21 cellular contexts compared by ENCODE assay signal in genomic region chr7:55468495-55468894, GRCh38.
DNase-seq lines count a peak whose midpoint lies in the region; ATAC-seq and TF ChIP-seq lines count a peak whose summit lies in the region.
"Had no signal": no experiment of that assay in that cellular context is flagged by ENCODE, and none has a peak within 500 bp of the region (broad histone marks: within the 10 kb centered on the region; RNA-seq: fewer than 3 reads in every experiment).

No MANE protein-coding gene starts in this region.

- no peaks in the 10 kb centered on the region for H4K20me1 ChIP-seq in KMS-11 (ENCODE audit: insufficient read depth)

- H3K4me1 Mint-ChIP-seq in activated T-cell treated with anti-CD3 and anti-CD28 coated beads, Interleukin-2, amount 50 U/mL, for 24 hours (ENCODE audit: low read depth) = peaks cover 63% of the 10 kb centered on the region
- peaks cover 39% of the 10 kb centered on the region for H3K4me1 Mint-ChIP-seq in activated naive CD8-positive, alpha-beta T cell treated with anti-CD3 and anti-CD28 coated beads for 36 hours
- peaks cover 12 to 13% of the 10 kb centered on the region in 2 donors for H3K4me1 Mint-ChIP-seq in stimulated activated naive B cell treated with anti-CD40 and anti-IgM and Interleukin-4, amounts not matched to agents 10 μg/mL and 1 μg/mL and 100 μg/mL, for 72 hours
- H3K4me1 Mint-ChIP-seq: GM23338 had no signal

- H3K4me3 ChIP-seq in KMS-11 (IDR thresholded peaks at IDR 0.05; ENCODE audit: insufficient read depth, low read depth, low read length) (no peak overlapping the region), HAP-1 (no peak overlapping the region)
- H3K4me3 ChIP-seq: gastrocnemius medialis, GM23338, right atrium auricular region, vagina had no signal

- peak overlapping the region; percentile 67 for H3K4me2 ChIP-seq in KMS-11
- H3K4me2 ChIP-seq: GM23338 had no signal

- H3K27me3 Mint-ChIP-seq in activated T-cell treated with anti-CD3 and anti-CD28 coated beads, Interleukin-2, amount 50 U/mL, for 24 hours = no peaks in the 10 kb centered on the region
- no peaks in the 10 kb centered on the region for H3K27me3 Mint-ChIP-seq in activated naive CD8-positive, alpha-beta T cell treated with anti-CD3 and anti-CD28 coated beads for 36 hours
- no peaks in the 10 kb centered on the region for H3K27me3 Mint-ChIP-seq in stimulated activated naive B cell treated with anti-CD40 and anti-IgM and Interleukin-4, amounts not matched to agents 10 μg/mL and 1 μg/mL and 100 μg/mL, for 72 hours

- ATAC-seq in stimulated activated naive B cell treated with anti-CD40 and anti-IgM and Interleukin-4, amounts not matched to agents 10 μg/mL and 1 μg/mL and 100 μg/mL, for 72 hours (replicated peaks) = no peak
- no peak for ATAC-seq in GM21717 (IDR thresholded peaks at IDR 0.05; ENCODE audit: unreplicated experiment)
- ATAC-seq: gastrocnemius medialis, GM23338, HepG2 had no signal

- H3K9me3 ChIP-seq in HAP-1 = no peaks in the 10 kb centered on the region
- H3K9me3 ChIP-seq: gastrocnemius medialis, right atrium auricular region, vagina had no signal

- H2AFZ ChIP-seq in KMS-11 (ENCODE audit: low read depth) = no peak overlapping the region
- H2AFZ ChIP-seq: GM23338 had no signal

- H3K27ac ChIP-seq in KMS-11 = peak overlapping the region; percentile 85
- H3K27ac ChIP-seq: gastrocnemius medialis, right atrium auricular region, vagina had no signal

- in situ Hi-C loops in HAP-1 (cut with MboI; ENCODE audit: low sequenced_read_pairs) = no loop called here
- in situ Hi-C loops in GM13977 (cut with MboI; ENCODE audit: low pct_unique_long_range_greater_than_20kb, low sequenced_read_pairs, unreplicated experiment) = no loop called here

- H3K4me3 Mint-ChIP-seq in activated T-cell treated with anti-CD3 and anti-CD28 coated beads, Interleukin-2, amount 50 U/mL, for 24 hours = no peak overlapping the region
- no peak overlapping the region for H3K4me3 Mint-ChIP-seq in activated naive CD8-positive, alpha-beta T cell treated with anti-CD3 and anti-CD28 coated beads for 36 hours
- H3K4me3 Mint-ChIP-seq in stimulated activated naive B cell treated with anti-CD40 and anti-IgM and Interleukin-4, amounts not matched to agents 10 μg/mL and 1 μg/mL and 100 μg/mL, for 72 hours = no peak overlapping the region
- H3K4me3 Mint-ChIP-seq: GM23338 had no signal

- TF ChIP-seq CTCF in KMS-11 (conservative IDR thresholded peaks at IDR 0.05; ENCODE audit: low read depth, low read length) (no peak), GM13977 (IDR thresholded peaks at IDR 0.05; ENCODE audit: extremely low read depth, insufficient read depth, missing control alignments) (no peak)

- peaks cover 64% of the 10 kb centered on the region for H3K4me1 ChIP-seq in KMS-11 (ENCODE audit: low read depth, poor library complexity, severe bottlenecking)
- H3K4me1 ChIP-seq in HAP-1 = no peaks in the 10 kb centered on the region
- H3K4me1 ChIP-seq: gastrocnemius medialis, right atrium auricular region, vagina had no signal

- peaks cover 72% of the 10 kb centered on the region for H3K36me3 Mint-ChIP-seq in activated T-cell treated with anti-CD3 and anti-CD28 coated beads, Interleukin-2, amount 50 U/mL, for 24 hours (ENCODE audit: low read depth)
- peaks cover 44% of the 10 kb centered on the region for H3K36me3 Mint-ChIP-seq in activated naive CD8-positive, alpha-beta T cell treated with anti-CD3 and anti-CD28 coated beads for 36 hours
- peaks cover 54 to 63% of the 10 kb centered on the region in 2 donors for H3K36me3 Mint-ChIP-seq in stimulated activated naive B cell treated with anti-CD40 and anti-IgM and Interleukin-4, amounts not matched to agents 10 μg/mL and 1 μg/mL and 100 μg/mL, for 72 hours

- H3K79me2 ChIP-seq in KMS-11 (ENCODE audit: insufficient read depth, low read depth) = peaks cover 11% of the 10 kb centered on the region; the same call in 1 of the 2 replicates

- peak overlapping the region; percentile 61 for H3K27ac Mint-ChIP-seq in activated T-cell treated with anti-CD3 and anti-CD28 coated beads, Interleukin-2, amount 50 U/mL, for 24 hours
- peak overlapping the region; percentile 54 for H3K27ac Mint-ChIP-seq in activated naive CD8-positive, alpha-beta T cell treated with anti-CD3 and anti-CD28 coated beads for 36 hours
- H3K27ac Mint-ChIP-seq in stimulated activated naive B cell treated with anti-CD40 and anti-IgM and Interleukin-4, amounts not matched to agents 10 μg/mL and 1 μg/mL and 100 μg/mL, for 72 hours = peak overlapping the region; percentile 42
- H3K27ac Mint-ChIP-seq: GM23338 had no signal

- no peaks in the 10 kb centered on the region for H3K9me3 Mint-ChIP-seq in activated T-cell treated with anti-CD3 and anti-CD28 coated beads, Interleukin-2, amount 50 U/mL, for 24 hours
- peaks cover 6% of the 10 kb centered on the region for H3K9me3 Mint-ChIP-seq in activated naive CD8-positive, alpha-beta T cell treated with anti-CD3 and anti-CD28 coated beads for 36 hours
- peaks cover 5 to 7% of the 10 kb centered on the region in 2 donors for H3K9me3 Mint-ChIP-seq in stimulated activated naive B cell treated with anti-CD40 and anti-IgM and Interleukin-4, amounts not matched to agents 10 μg/mL and 1 μg/mL and 100 μg/mL, for 72 hours

- no peaks in the 10 kb centered on the region for H3K27me3 ChIP-seq in KMS-11 (ENCODE audit: insufficient read depth, low read depth)
- no peaks in the 10 kb centered on the region for H3K27me3 ChIP-seq in HAP-1 (ENCODE audit: low read depth)
- H3K27me3 ChIP-seq: gastrocnemius medialis, right atrium auricular region, vagina had no signal

- no peaks in the 10 kb centered on the region; the same call in 1 of the 2 replicates for H3K36me3 ChIP-seq in KMS-11 (ENCODE audit: insufficient read depth)
- H3K36me3 ChIP-seq in HAP-1 (replicated peaks) = no peaks in the 10 kb centered on the region

- H3K9ac ChIP-seq in KMS-11 = no peak overlapping the region

- DNase-seq in activated T-cell treated with anti-CD3 and anti-CD28 coated beads, Interleukin-2, amount 50 U/mL, for 24 hours = no peak
- DNase-seq in activated T-cell treated with anti-CD3 and anti-CD28 coated beads, Interleukin-2, amount 50 U/mL, for 48 hours = no peak
- no peak for DNase-seq in activated naive CD8-positive, alpha-beta T cell treated with anti-CD3 and anti-CD28 coated beads for 36 hours
- DNase-seq in stimulated activated naive B cell treated with anti-CD40 and anti-IgM and Interleukin-4, amounts not matched to agents 10 μg/mL and 1 μg/mL and 100 μg/mL, for 72 hours = no peak
- DNase-seq in HAP-1 (ENCODE audit: low spot score in 2 of 2) = no peak
- DNase-seq in GM13977 (ENCODE audit: low spot score) = no peak
- DNase-seq: activated CD8-positive, alpha-beta memory T cell treated with anti-CD3 and anti-CD28 coated beads for 24 hours; anterior cingulate cortex; cerebellar nuclear complex; gastrocnemius medialis; kidney; NCI-H1105; NCI-H510A treated with DMSO at 0.1 percent for 48 hours; stimulated activated CD4-positive, alpha-beta T cell treated with anti-CD3 and anti-CD28 coated beads, Interleukin-4, amount 100 ng/mL, for 4 hours; substantia nigra had no signal
